ENCODE assay signal across 30 cellular contexts in the genomic region with DNA sequence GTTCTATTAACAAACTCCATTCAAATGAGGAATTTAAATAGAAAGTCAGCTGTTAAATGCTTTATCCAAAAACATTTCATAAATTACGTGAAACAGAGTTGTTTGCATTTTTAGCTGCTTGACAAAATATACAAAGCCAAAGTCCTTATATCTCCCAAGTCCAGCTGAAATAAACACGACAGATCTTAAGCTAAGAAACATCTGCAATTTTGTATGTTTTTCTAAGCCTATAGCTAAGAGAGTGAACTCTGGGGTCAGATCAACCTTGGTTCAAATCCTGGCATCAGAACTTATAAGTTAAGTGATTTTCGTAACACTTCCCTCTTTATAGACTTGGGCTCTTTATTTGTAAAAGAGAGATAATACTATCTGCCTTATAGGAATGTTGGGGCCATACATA.
"Had no signal": no experiment of that assay in that cellular context is flagged by ENCODE, and none has a peak within 500 bp of the region (broad histone marks: within the 10 kb centered on the region; RNA-seq: fewer than 3 reads in every experiment).

No MANE protein-coding gene starts in this region.

- H3K4me3 ChIP-seq: left ventricle myocardium inferior, lung, mucosa of descending colon, pancreas, prostate gland, skin epidermis, stomach, testis, thyroid gland, transverse colon, upper lobe of left lung, vagina had no signal

- H3K4me1 ChIP-seq: prostate gland, testis, thyroid gland had no signal

- H3K9me3 ChIP-seq: left ventricle myocardium inferior, mucosa of descending colon, pancreas, prostate gland, stomach, testis, thyroid gland, transverse colon, upper lobe of left lung, vagina had no signal

- DNase-seq: hypothalamus; immature natural killer cell; left ventricle myocardium inferior; midbrain; mucosa of descending colon; naive thymus-derived CD4-positive, alpha-beta T cell; nucleus accumbens; pancreas; posterior cingulate gyrus; retina; right cardiac atrium; stimulated activated CD4-positive, alpha-beta T cell treated with anti-CD3 and anti-CD28 coated beads, Interleukin-12 subunit alpha, Interleukin-12 subunit beta, amount 100 ng/mL, for 4 hours; stimulated activated CD4-positive, alpha-beta T cell treated with anti-CD3 and anti-CD28 coated beads, Interleukin-15, amount 100 ng/mL, for 24 hours; stimulated activated CD4-positive, alpha-beta T cell treated with anti-CD3 and anti-CD28 coated beads, Interleukin-2, amount 100 ng/mL, for 24 hours; stimulated activated CD4-positive, alpha-beta T cell treated with anti-CD3 and anti-CD28 coated beads, Interleukin-4, amount 100 ng/mL, for 1 hour; stimulated activated naive B cell treated with anti-CD40 and anti-IgM and Interleukin-4, amounts not matched to agents 10 μg/mL and 1 μg/mL and 100 μg/mL, for 72 hours; stimulated activated naive CD8-positive, alpha-beta T cell treated with anti-CD3 and anti-CD28 coated beads, Interleukin-15, Interleukin-2, amounts not matched to agents 100 U/mL and 50 U/mL, for 24 hours; stomach; testis; thyroid gland; transverse colon; upper lobe of left lung had no signal

- H3K27ac ChIP-seq: left ventricle myocardium inferior, pancreas, prostate gland, skin epidermis, testis, thyroid gland, transverse colon, upper lobe of left lung, vagina had no signal

- FAIRE-seq: islet of Langerhans, kidney, pancreas had no signal

- H3K27me3 ChIP-seq: pancreas, stomach, testis, thyroid gland, transverse colon, upper lobe of left lung, vagina had no signal

- H3K36me3 ChIP-seq: left ventricle myocardium inferior, pancreas, prostate gland, stomach, thyroid gland, transverse colon, upper lobe of left lung, vagina had no signal

- ATAC-seq: mucosa of descending colon; naive thymus-derived CD4-positive, alpha-beta T cell; natural killer cell treated with Interleukin-12 subunit alpha and Interleukin-12 subunit beta and Interleukin-15 and Interleukin-18, amount 100 ng/mL, for 72 hours; pancreas; right cardiac atrium; sciatic nerve; stimulated activated naive B cell treated with anti-CD40 and anti-IgM and Interleukin-4, amounts not matched to agents 10 μg/mL and 1 μg/mL and 100 μg/mL, for 72 hours; stimulated activated naive CD8-positive, alpha-beta T cell treated with anti-CD3 and anti-CD28 coated beads, Interleukin-15, Interleukin-2, amounts not matched to agents 100 U/mL and 50 U/mL, for 24 hours had no signal
